8 cellular contexts compared by ENCODE assay signal in the genomic region with DNA sequence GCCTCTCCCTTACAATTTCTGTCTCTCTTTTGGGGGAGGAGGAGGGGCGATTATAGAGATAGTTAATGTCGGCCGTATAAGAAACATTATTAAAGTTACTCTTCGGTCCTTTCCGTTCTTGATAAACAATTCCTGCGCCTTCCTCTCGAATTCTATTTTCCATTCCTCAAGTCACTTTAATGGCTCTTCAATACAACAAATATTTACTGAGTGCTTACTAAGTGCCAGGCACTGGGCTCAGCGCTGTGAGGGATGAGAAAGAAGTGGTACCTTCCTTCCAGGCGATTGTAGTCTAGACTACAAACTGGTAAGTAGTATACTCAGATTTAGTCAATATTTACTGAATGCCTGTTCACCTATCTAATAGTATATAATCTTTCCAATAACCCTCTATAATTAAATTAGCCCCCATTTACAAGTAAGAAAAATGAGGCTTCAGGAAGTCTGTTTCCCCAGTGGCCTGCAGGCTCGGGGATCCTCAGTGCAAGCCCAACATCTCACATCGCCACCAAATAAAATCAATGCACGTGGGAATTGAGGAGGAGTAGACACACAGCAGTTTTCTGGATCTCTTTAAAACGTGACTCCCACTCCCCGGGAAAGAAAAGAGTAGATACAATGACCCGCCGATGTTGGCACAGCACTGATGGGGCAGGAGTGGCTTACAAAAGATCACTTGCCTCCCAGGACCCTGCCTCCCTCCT. TPM values are rescaled to one million over a fixed set of nuclear protein-coding genes. Genes with fewer than 3 reads are reported as not detected.
DNase-seq lines count a peak whose midpoint lies in the region; ATAC-seq, FAIRE-seq and TF ChIP-seq lines count a peak whose summit lies in the region.

No MANE protein-coding gene starts in this region.

- no peak for TF ChIP-seq POLR2A in GM12891 (IDR thresholded peaks at IDR 0.05; ENCODE audit: low read depth, low read length)
- no peak for TF ChIP-seq POLR2A in GM18505 (IDR thresholded peaks at IDR 0.05; ENCODE audit: borderline replicate concordance, extremely low read depth, insufficient read depth, insufficient read length)

- H3K4me1 Mint-ChIP-seq in activated T-cell treated with anti-CD3 and anti-CD28 coated beads, Interleukin-2, amount 50 U/mL, for 24 hours (ENCODE audit: low read depth), result peaks cover 37% of the 10 kb centered on the region
- H3K4me1 Mint-ChIP-seq in activated T-helper 2 cell treated with anti-CD3 and anti-CD28 coated beads, Interferon-gamma antibody, Interleukin-2, Interleukin-4, amounts not matched to agents 10 μg/mL and 5 μg/mL and 100 μg/mL, durations not matched to agents 14 hours and 24 hours and 36 hours (ENCODE audit: low read depth), result peaks cover 37% of the 10 kb centered on the region

- DNase-seq in activated T-cell treated with anti-CD3 and anti-CD28 coated beads, Interleukin-2, amount 50 U/mL, for 24 hours, result no peak
- no peak for DNase-seq in activated T-cell treated with anti-CD3 and anti-CD28 coated beads, Interleukin-2, amount 50 U/mL, for 1 hour
- DNase-seq in activated T-helper 2 cell treated with anti-CD3 and anti-CD28 coated beads, Interferon-gamma antibody, Interleukin-2, Interleukin-4, amounts not matched to agents 10 μg/mL and 5 μg/mL and 100 μg/mL, durations not matched to agents 14 hours and 24 hours and 36 hours (ENCODE audit: low spot score), result no peak
- no peak for DNase-seq in kidney epithelial cell (ENCODE audit: low read depth)
- no peak for DNase-seq in thoracic aorta (ENCODE audit: low spot score)
- no peak for DNase-seq in GM12891 (ENCODE audit: insufficient read length, low spot score)
- DNase-seq in cortex of kidney (lab: John Stamatoyannopoulos, UW), result no peak

- H3K4me1 ChIP-seq in thoracic aorta (ENCODE audit: control insufficient read depth in 1 of 2, low read depth in 2 of 2), result peaks cover 5 to 30% of the 10 kb centered on the region in 2 donors

- H3K4me3 Mint-ChIP-seq in activated T-cell treated with anti-CD3 and anti-CD28 coated beads, Interleukin-2, amount 50 U/mL, for 24 hours, result peak overlapping the region; percentile 76
- peak overlapping the region; percentile 88 for H3K4me3 Mint-ChIP-seq in activated T-helper 2 cell treated with anti-CD3 and anti-CD28 coated beads, Interferon-gamma antibody, Interleukin-2, Interleukin-4, amounts not matched to agents 10 μg/mL and 5 μg/mL and 100 μg/mL, durations not matched to agents 14 hours and 24 hours and 36 hours (ENCODE audit: low read depth)

- intact Hi-C loops in activated T-helper 2 cell treated with anti-CD3 and anti-CD28 coated beads, Interferon-gamma antibody, Interleukin-2, Interleukin-4, amounts not matched to agents 10 μg/mL and 5 μg/mL and 100 μg/mL, durations not matched to agents 14 hours and 24 hours and 36 hours (cut with micrococcal nuclease), result no loop called here

- ATAC-seq in thoracic aorta (ENCODE audit: insufficient number of reproducible peaks, low FRiP score, low read depth), result no peak
- ATAC-seq in GM18505 (IDR thresholded peaks at IDR 0.05; ENCODE audit: unreplicated experiment), result no peak

- H3K27me3 Mint-ChIP-seq in activated T-cell treated with anti-CD3 and anti-CD28 coated beads, Interleukin-2, amount 50 U/mL, for 24 hours, result no peaks in the 10 kb centered on the region
- peaks cover 10% of the 10 kb centered on the region for H3K27me3 Mint-ChIP-seq in activated T-helper 2 cell treated with anti-CD3 and anti-CD28 coated beads, Interferon-gamma antibody, Interleukin-2, Interleukin-4, amounts not matched to agents 10 μg/mL and 5 μg/mL and 100 μg/mL, durations not matched to agents 14 hours and 24 hours and 36 hours (ENCODE audit: low read depth)

- peak overlapping the region; percentile 85 for H3K27ac Mint-ChIP-seq in activated T-cell treated with anti-CD3 and anti-CD28 coated beads, Interleukin-2, amount 50 U/mL, for 24 hours
- H3K27ac Mint-ChIP-seq in activated T-helper 2 cell treated with anti-CD3 and anti-CD28 coated beads, Interferon-gamma antibody, Interleukin-2, Interleukin-4, amounts not matched to agents 10 μg/mL and 5 μg/mL and 100 μg/mL, durations not matched to agents 14 hours and 24 hours and 36 hours, result peak overlapping the region; percentile 51

- H3K36me3 Mint-ChIP-seq in activated T-cell treated with anti-CD3 and anti-CD28 coated beads, Interleukin-2, amount 50 U/mL, for 24 hours (ENCODE audit: low read depth), result peaks cover 2% of the 10 kb centered on the region
- no peaks in the 10 kb centered on the region for H3K36me3 Mint-ChIP-seq in activated T-helper 2 cell treated with anti-CD3 and anti-CD28 coated beads, Interferon-gamma antibody, Interleukin-2, Interleukin-4, amounts not matched to agents 10 μg/mL and 5 μg/mL and 100 μg/mL, durations not matched to agents 14 hours and 24 hours and 36 hours (ENCODE audit: low read depth)

- no peak for FAIRE-seq in GM12891 (lab: Jason Lieb, UNC)

- H3K36me3 ChIP-seq in kidney epithelial cell (ENCODE audit: control insufficient read depth, insufficient read depth, low read length) (no peaks in the 10 kb centered on the region), thoracic aorta (no peaks in the 10 kb centered on the region)

- H3K9me3 Mint-ChIP-seq in activated T-cell treated with anti-CD3 and anti-CD28 coated beads, Interleukin-2, amount 50 U/mL, for 24 hours, result no peaks in the 10 kb centered on the region
- H3K9me3 Mint-ChIP-seq in activated T-helper 2 cell treated with anti-CD3 and anti-CD28 coated beads, Interferon-gamma antibody, Interleukin-2, Interleukin-4, amounts not matched to agents 10 μg/mL and 5 μg/mL and 100 μg/mL, durations not matched to agents 14 hours and 24 hours and 36 hours, result no peaks in the 10 kb centered on the region

- H3K27ac ChIP-seq in thoracic aorta, result peak overlapping the region; percentile 80 to 81

- H3K27me3 ChIP-seq in kidney epithelial cell (ENCODE audit: control insufficient read depth, insufficient read depth, low read length) (no peaks in the 10 kb centered on the region), thoracic aorta (replicated peaks; ENCODE audit: insufficient read depth) (no peaks in the 10 kb centered on the region)

- H3K4me3 ChIP-seq in kidney epithelial cell (ENCODE audit: low read depth, low read length) (peak overlapping the region; percentile 64), thoracic aorta (peak overlapping the region; percentile 84)

- no peak for TF ChIP-seq CTCF in kidney epithelial cell (IDR thresholded peaks at IDR 0.05; ENCODE audit: insufficient read depth, low read length, poor library complexity, severe bottlenecking)
- TF ChIP-seq CTCF in thoracic aorta (IDR thresholded peaks at IDR 0.05), result no peak

- no peaks in the 10 kb centered on the region for H3K9me3 ChIP-seq in thoracic aorta

TF ChIP-seq in GM12891, 5 proteins besides CTCF, POLR2A, EP300 and RAD21:
- TF ChIP-seq SPI1 (IDR thresholded peaks at IDR 0.05; ENCODE audit: low read depth, low read length) (no peak), POU2F2 (IDR thresholded peaks at IDR 0.05; ENCODE audit: low read depth, low read length) (no peak), POLR2AphosphoS5 (IDR thresholded peaks at IDR 0.05; ENCODE audit: low read depth, low read length) (no peak), TAF1 (IDR thresholded peaks at IDR 0.05; ENCODE audit: low read depth, low read length) (no peak), PAX5 (IDR thresholded peaks at IDR 0.05; ENCODE audit: insufficient read depth, low read length, severe bottlenecking) (no peak)
TF ChIP-seq in GM12891: peak in this region for 0.

RNA-seq across cellular contexts. Expression of gene ZNF219, which starts 0.6 kb away (rescaled TPM):
- 9.4 and 11.0 TPM in 2 replicates for total RNA-seq in activated T-helper 2 cell treated with anti-CD3 and anti-CD28 coated beads, Interferon-gamma antibody, Interleukin-2, Interleukin-4, amounts not matched to agents 10 μg/mL and 5 μg/mL and 100 μg/mL, durations not matched to agents 14 hours and 24 hours and 36 hours
- total RNA-seq in kidney epithelial cell (25.5 and 34.5 TPM in 2 replicates), thoracic aorta (10 to 100 TPM; 34.7 to 74.2 TPM)
- 1.5 TPM for polyA plus RNA-seq in GM12891 (2012; ENCODE audit: low read depth, missing spikeins)

RNA-seq across cellular contexts. Expression of gene TMEM253, which starts 1.8 kb away (rescaled TPM):
- total RNA-seq in activated T-helper 2 cell treated with anti-CD3 and anti-CD28 coated beads, Interferon-gamma antibody, Interleukin-2, Interleukin-4, amounts not matched to agents 10 μg/mL and 5 μg/mL and 100 μg/mL, durations not matched to agents 14 hours and 24 hours and 36 hours, result not detected in 2 replicates
- total RNA-seq in kidney epithelial cell (not detected in 2 replicates), thoracic aorta (not detected)
- not detected for polyA plus RNA-seq in GM12891 (2012; ENCODE audit: low read depth, missing spikeins)

RNA-seq across cellular contexts. Expression of gene ARHGEF40, which starts 28.9 kb away (rescaled TPM):
- total RNA-seq in activated T-helper 2 cell treated with anti-CD3 and anti-CD28 coated beads, Interferon-gamma antibody, Interleukin-2, Interleukin-4, amounts not matched to agents 10 μg/mL and 5 μg/mL and 100 μg/mL, durations not matched to agents 14 hours and 24 hours and 36 hours, result 0.05 and 0.16 TPM in 2 replicates
- 59.4 and 59.7 TPM in 2 replicates for total RNA-seq in kidney epithelial cell
- total RNA-seq in thoracic aorta, result 10 to 100 TPM; 51.0 to 61.7 TPM
- polyA plus RNA-seq in GM12891 (2012; ENCODE audit: low read depth, missing spikeins), result 0.05 TPM

RNA-seq across cellular contexts. Expression of gene RNASE8, which starts 41.4 kb away (rescaled TPM):
- total RNA-seq in activated T-helper 2 cell treated with anti-CD3 and anti-CD28 coated beads, Interferon-gamma antibody, Interleukin-2, Interleukin-4, amounts not matched to agents 10 μg/mL and 5 μg/mL and 100 μg/mL, durations not matched to agents 14 hours and 24 hours and 36 hours, result not detected in 2 replicates
- not detected in 2 replicates for total RNA-seq in kidney epithelial cell
- total RNA-seq in thoracic aorta, result not detected
- not detected for polyA plus RNA-seq in GM12891 (2012; ENCODE audit: low read depth, missing spikeins)

RNA-seq across cellular contexts. Expression of gene OR5AU1, which starts 56.8 kb away (rescaled TPM):
- total RNA-seq in activated T-helper 2 cell treated with anti-CD3 and anti-CD28 coated beads, Interferon-gamma antibody, Interleukin-2, Interleukin-4, amounts not matched to agents 10 μg/mL and 5 μg/mL and 100 μg/mL, durations not matched to agents 14 hours and 24 hours and 36 hours, result not detected in 2 replicates
- total RNA-seq in kidney epithelial cell (not detected in 2 replicates), thoracic aorta (not detected)
- not detected for polyA plus RNA-seq in GM12891 (2012; ENCODE audit: low read depth, missing spikeins)

Comparison
In these comparisons a context has a peak if more than half of its experiments do, and no peak if none do; other contexts are left out.
1. RNA of gene ARHGEF40, which starts 28.9 kb away (total RNA-seq): 51.0 to 61.7 TPM in thoracic aorta and 59.4 to 59.7 TPM in kidney epithelial cell; 0.05 to 0.16 TPM in activated T-helper 2 cell treated with anti-CD3 and anti-CD28 coated beads, Interferon-gamma antibody, Interleukin-2, Interleukin-4, amounts not matched to agents 10 μg/mL and 5 μg/mL and 100 μg/mL, durations not matched to agents 14 hours and 24 hours and 36 hours; every median in the first group is over 10 times any median in the second.